In genomic region chr15:68447976-68448755, GRCh38 we compare ENCODE assay signal across 18 cellular contexts. TPM values are rescaled to one million over a fixed set of nuclear protein-coding genes. Genes with fewer than 3 reads are reported as not detected.
A peak's percentile ranks its signal among the peaks of the same experiment; 100 is the strongest.
DNase-seq lines count a peak whose midpoint lies in the region; ATAC-seq, FAIRE-seq and TF ChIP-seq lines count a peak whose summit lies in the region.
"Had no signal": no experiment of that assay in that cellular context is flagged by ENCODE, and none has a peak within 500 bp of the region (broad histone marks: within the 10 kb centered on the region; RNA-seq: fewer than 3 reads in every experiment).

No MANE protein-coding gene starts in this region.

- no peak for TF ChIP-seq CTCF in lower leg skin (IDR thresholded peaks at IDR 0.05)

- intact Hi-C loops in lower leg skin (cut with DNase I; ENCODE audit: low total_unique reads): no loop called here

- no peak for TF ChIP-seq POLR2A in lower leg skin (IDR thresholded peaks at IDR 0.05)

- H3K4me3 ChIP-seq in lower leg skin (ENCODE audit: low read depth, poor library complexity, severe bottlenecking): no peak overlapping the region
- H3K4me3 ChIP-seq: BLaER1 treated with 17β-estradiol and CSF1 and Interleukin-3, amounts not matched to agents 10 nM and 100 nM had no signal

- ATAC-seq in GM19455 (IDR thresholded peaks at IDR 0.05; ENCODE audit: unreplicated experiment): no peak
- ATAC-seq in HG02970 (IDR thresholded peaks at IDR 0.05; ENCODE audit: low FRiP score, unreplicated experiment): no peak
- ATAC-seq: HepG2 had no signal

- no peak for FAIRE-seq in GM19239 (lab: Jason Lieb, UNC)
- FAIRE-seq: GM18507, H1, HepG2, HTR-8/SVneo had no signal

- WGBS in lower leg skin, 2 donors: 44 to 50% methylated on average over 2 of the region's 2 CpGs

- DNase-seq in D341Med (ENCODE audit: low spot score) (peak; percentile 1), dermis blood vessel endothelial cell (peak; percentile 8), lower leg skin (ENCODE audit: low spot score in 2 of 2) (peak; percentile 8 to 20), renal cortical epithelial cell (ENCODE audit: low read depth) (peak; percentile 19), anterior cingulate cortex (lab: John Stamatoyannopoulos, UW) (no peak), GM19239 (ENCODE audit: insufficient read length, low spot score) (no peak)
- DNase-seq: 8988T; CD4-positive, CD25-positive, alpha-beta regulatory T cell; DMS 273 treated with DMSO at 0.1 percent for 48 hours; HCEC 1CT; HFFc6 had no signal

RNA-seq across cellular contexts. Expression of gene ITGA11, which starts 16.2 kb away (rescaled TPM):
- total RNA-seq in dermis blood vessel endothelial cell (3.4 and 12.9 TPM in 2 replicates), lower leg skin (1 to 10 TPM in 2 of 4 donors, under 1 TPM in 2; 0.51 to 3.5 (median 2.0) TPM), renal cortical epithelial cell (under 0.01 and 9.2 TPM in 2 replicates)
- total RNA-seq: CD4-positive, CD25-positive, alpha-beta regulatory T cell; HepG2 had no signal

Comparison
In these comparisons a context has a peak if more than half of its experiments do, and no peak if none do; other contexts are left out.
1. DNase-seq: peak in D341Med (single experiment), dermis blood vessel endothelial cell (single experiment), lower leg skin (2 of 2) and renal cortical epithelial cell (single experiment); none in anterior cingulate cortex (0 of 58) and GM19239 (single experiment).